Comparison of ENCODE assay signal across 8 cellular contexts in the genomic region with DNA sequence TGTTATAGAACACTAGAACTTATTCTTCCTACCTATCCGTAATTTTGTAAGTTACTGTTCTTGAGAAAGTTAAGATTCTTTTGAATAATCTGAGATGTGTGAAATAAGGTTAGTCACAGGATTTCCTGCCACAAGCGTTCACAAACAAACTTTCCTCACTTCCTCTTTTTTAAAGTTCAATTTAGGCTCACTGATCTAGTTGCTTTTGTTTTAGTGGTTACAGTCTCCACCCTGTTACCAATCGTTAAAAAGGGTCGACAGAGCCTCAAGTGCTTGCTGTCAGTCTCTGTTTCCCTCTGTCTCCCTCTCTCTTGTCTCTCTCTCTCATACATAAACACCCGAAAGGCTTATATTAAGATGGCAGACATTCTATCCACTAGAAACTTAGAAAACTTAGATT. TPM values are rescaled to one million over a fixed set of nuclear protein-coding genes. Genes with fewer than 3 reads are reported as not detected.
DNase-seq lines count a peak whose midpoint lies in the region; ATAC-seq, FAIRE-seq and TF ChIP-seq lines count a peak whose summit lies in the region.

No MANE protein-coding gene starts in this region.

- H3K27ac Mint-ChIP-seq in dendritic cell treated with granulocyte-macrophage colony-stimulating factor and Interleukin-4, amounts not matched to agents 40 ng/mL and 50 ng/mL, for 4 days = peak overlapping the region; percentile 90

- intact Hi-C loops in dendritic cell treated with granulocyte-macrophage colony-stimulating factor and Interleukin-4, amounts not matched to agents 40 ng/mL and 50 ng/mL, for 4 days (cut with micrococcal nuclease) = no loop called here

- no peaks in the 10 kb centered on the region for H3K27me3 Mint-ChIP-seq in dendritic cell treated with granulocyte-macrophage colony-stimulating factor and Interleukin-4, amounts not matched to agents 40 ng/mL and 50 ng/mL, for 4 days

- no peak for TF ChIP-seq POLR2A in GM12892 (IDR thresholded peaks at IDR 0.05; ENCODE audit: low read depth, low read length)

- no peaks in the 10 kb centered on the region for H3K36me3 ChIP-seq in BE2C

- no peaks in the 10 kb centered on the region for H3K9me3 ChIP-seq in BE2C

- H3K27me3 ChIP-seq in BE2C = no peaks in the 10 kb centered on the region

- no peak for TF ChIP-seq CTCF in BE2C (IDR thresholded peaks at IDR 0.05; ENCODE audit: low read depth, low read length)

- H3K9me3 Mint-ChIP-seq in dendritic cell treated with granulocyte-macrophage colony-stimulating factor and Interleukin-4, amounts not matched to agents 40 ng/mL and 50 ng/mL, for 4 days = no peaks in the 10 kb centered on the region

- peak overlapping the region; percentile 60 for H3K4me3 Mint-ChIP-seq in dendritic cell treated with granulocyte-macrophage colony-stimulating factor and Interleukin-4, amounts not matched to agents 40 ng/mL and 50 ng/mL, for 4 days

- H3K4me3 ChIP-seq in Jurkat, Clone E6-1 (ENCODE audit: low read length) = no peak overlapping the region
- no peak overlapping the region for H3K4me3 ChIP-seq in BE2C (ENCODE audit: low read depth, low read length)

- no peaks in the 10 kb centered on the region for H3K36me3 Mint-ChIP-seq in dendritic cell treated with granulocyte-macrophage colony-stimulating factor and Interleukin-4, amounts not matched to agents 40 ng/mL and 50 ng/mL, for 4 days (ENCODE audit: low read depth)

- peak; percentile 5 for DNase-seq in GM12892 (ENCODE audit: insufficient read length)
- DNase-seq in Jurkat, Clone E6-1 (ENCODE audit: low read depth, low spot score) = peak; percentile 73
- DNase-seq in BE2C = no peak
- no peak for DNase-seq in HuH-7 (ENCODE audit: low spot score)
- DNase-seq in NCI-H446 treated with DMSO at 0.1 percent for 48 hours (lab: John Stamatoyannopoulos, UW) = no peak
- no peak for DNase-seq in activated CD8-positive, alpha-beta memory T cell treated with anti-CD3 and anti-CD28 coated beads, Interleukin-2, amount 50 U/mL, for 4 hours

- ATAC-seq in GM21526 (IDR thresholded peaks at IDR 0.05; ENCODE audit: low FRiP score, unreplicated experiment) = peak; percentile 99

- peaks cover 27% of the 10 kb centered on the region for H3K4me1 Mint-ChIP-seq in dendritic cell treated with granulocyte-macrophage colony-stimulating factor and Interleukin-4, amounts not matched to agents 40 ng/mL and 50 ng/mL, for 4 days (ENCODE audit: low read depth)

- H3K4me1 ChIP-seq in BE2C = no peaks in the 10 kb centered on the region

- peak; percentile 70 for FAIRE-seq in GM12892 (lab: Jason Lieb, UNC)

RNA-seq across cellular contexts. Expression of gene STK26, which starts 35.9 kb away (rescaled TPM):
- polyA plus RNA-seq in GM12892 (2012; ENCODE audit: missing spikeins) = 45.5 TPM
- polyA plus RNA-seq in Jurkat, Clone E6-1 (2012; ENCODE audit: insufficient read depth, insufficient read length) = 52.1 TPM
- polyA plus RNA-seq in BE2C (2012; ENCODE audit: insufficient read depth, insufficient read length, low read depth) = not detected

Comparison
In these comparisons a context has a peak if more than half of its experiments do, and no peak if none do; other contexts are left out.
1. DNase-seq: peak in GM12892 (single experiment) and Jurkat, Clone E6-1 (single experiment); none in BE2C (single experiment), HuH-7 (single experiment), NCI-H446 treated with DMSO at 0.1 percent for 48 hours (single experiment) and activated CD8-positive, alpha-beta memory T cell treated with anti-CD3 and anti-CD28 coated beads, Interleukin-2, amount 50 U/mL, for 4 hours (single experiment).